1 cellular context compared by ENCODE assay signal in genomic region chr3:45182915-45183881, GRCh38.
TF ChIP-seq lines count a peak whose summit lies in the region.

No MANE protein-coding gene starts in this region.

TF ChIP-seq in GM23338, 12 proteins besides CTCF, POLR2A, EP300 and RAD21 (continued from another document):
- no peak for TF ChIP-seq ZNF462 (CRISPR knock-in tag; IDR thresholded peaks at IDR 0.05)
- no peak for TF ChIP-seq JUNB (IDR thresholded peaks at IDR 0.05; ENCODE audit: unreplicated experiment)
- TF ChIP-seq ZNF331 (CRISPR knock-in tag; IDR thresholded peaks at IDR 0.05; ENCODE audit: low read depth): no peak
- no peak for TF ChIP-seq EZH2 (IDR thresholded peaks at IDR 0.05; ENCODE audit: low read depth, unreplicated experiment)
